In genomic region chr10:68331455-68332258, GRCh38 we compare ENCODE assay signal across 8 cellular contexts. TPM values are rescaled to one million over a fixed set of nuclear protein-coding genes. Genes with fewer than 3 reads are reported as not detected.
DNase-seq lines count a peak whose midpoint lies in the region; ATAC-seq and TF ChIP-seq lines count a peak whose summit lies in the region.

TSS of gene HNRNPH3 (plus strand) at chr10:68332064. CDS start at chr10:68337222, 5,158 bp downstream.

- peaks cover 0 to 16% (median 0%) of the 10 kb centered on the region in 11 experiments; a peak in 7 of 22 replicates for H3K9me3 ChIP-seq in BLaER1 treated with 17β-estradiol and CSF1 and Interleukin-3, amounts not matched to agents 10 nM and 100 nM (replicated peaks in 1 of 11)
- no peaks in the 10 kb centered on the region for H3K9me3 ChIP-seq in colonic mucosa

- H3K9ac ChIP-seq in BLaER1 treated with 17β-estradiol and CSF1 and Interleukin-3, amounts not matched to agents 10 nM and 100 nM: peak within 1 kb of the TSS; percentile 97 to 100 (median 99)
- peak within 1 kb of the TSS; percentile 93 to 97 for H3K9ac ChIP-seq in colonic mucosa (ENCODE audit: low read depth in 2 of 2, low read length in 2 of 2)

- DNase-seq in NCI-H526 (lab: John Stamatoyannopoulos, UW): peak; percentile 86 to 97
- peak; percentile 99 for DNase-seq in activated CD4-positive, alpha-beta T cell treated with anti-CD3 and anti-CD28 coated beads for 48 hours
- DNase-seq in colonic mucosa: peak; percentile 99
- DNase-seq in stimulated activated CD4-positive, alpha-beta T cell treated with anti-CD3 and anti-CD28 coated beads, Interleukin-1b, Interleukin-23, amount 100 ng/mL, for 24 hours (ENCODE audit: low read depth in 4 of 4, low spot score in 1 of 4): peak; percentile 95 to 99 (median 98)

- peak; percentile 72 for ATAC-seq in GM19328 (IDR thresholded peaks at IDR 0.05; ENCODE audit: unreplicated experiment)
- peak; percentile 67 for ATAC-seq in HG03469 (IDR thresholded peaks at IDR 0.05; ENCODE audit: unreplicated experiment)

- TF ChIP-seq CTCF in colonic mucosa (IDR thresholded peaks at IDR 0.05): no peak

- H3K4me3 ChIP-seq in BLaER1 treated with 17β-estradiol and CSF1 and Interleukin-3, amounts not matched to agents 10 nM and 100 nM: peak within 1 kb of the TSS; percentile 65 to 95 (median 89)
- peak within 1 kb of the TSS; percentile 77 for H3K4me3 ChIP-seq in colonic mucosa

- peaks cover 10 to 32% (median 18%) of the 10 kb centered on the region in 11 experiments; a peak in 18 of 22 replicates for H3K36me3 ChIP-seq in BLaER1 treated with 17β-estradiol and CSF1 and Interleukin-3, amounts not matched to agents 10 nM and 100 nM
- H3K36me3 ChIP-seq in colonic mucosa: no peaks in the 10 kb centered on the region

- H4K20me1 ChIP-seq in BLaER1 treated with 17β-estradiol and CSF1 and Interleukin-3, amounts not matched to agents 10 nM and 100 nM: peaks cover 38 to 42% (median 41%) of the 10 kb centered on the region in 11 experiments

- H3K4me2 ChIP-seq in BLaER1 treated with 17β-estradiol and CSF1 and Interleukin-3, amounts not matched to agents 10 nM and 100 nM: peak within 1 kb of the TSS; percentile 83 to 99 (median 92)

- no peaks in the 10 kb centered on the region for H3K27me3 ChIP-seq in BLaER1 treated with 17β-estradiol and CSF1 and Interleukin-3, amounts not matched to agents 10 nM and 100 nM
- H3K27me3 ChIP-seq in colonic mucosa (no peaks in the 10 kb centered on the region), layer of hippocampus (ENCODE audit: control insufficient read depth, insufficient read depth, low read length) (no peaks in the 10 kb centered on the region)

- intact Hi-C loops in colonic mucosa (cut with DNase I): no loop called here

- H3K4me1 ChIP-seq in BLaER1 treated with 17β-estradiol and CSF1 and Interleukin-3, amounts not matched to agents 10 nM and 100 nM: peaks cover 51 to 68% (median 59%) of the 10 kb centered on the region in 10 experiments
- H3K4me1 ChIP-seq in colonic mucosa: peaks cover 12% of the 10 kb centered on the region

- peak within 1 kb of the TSS; percentile 98 to 100 (median 99) for H3K27ac ChIP-seq in BLaER1 treated with 17β-estradiol and CSF1 and Interleukin-3, amounts not matched to agents 10 nM and 100 nM
- H3K27ac ChIP-seq in colonic mucosa (peak within 1 kb of the TSS; percentile 98), layer of hippocampus (ENCODE audit: low read depth, low read length) (peak within 1 kb of the TSS; percentile 99)

RNA-seq across cellular contexts. Expression of gene HNRNPH3, which starts in this region (rescaled TPM):
- total RNA-seq in colonic mucosa: 100 to 1,000 TPM in 1 of 2 donors, 10 to 100 TPM in 1; 74.4 to 130 TPM

Comparison
In these comparisons a context has a peak if more than half of its experiments do, and no peak if none do; other contexts are left out.
1. Peak in every context shown above with its lines: DNase-seq, ATAC-seq, H3K4me3 ChIP-seq and H3K27ac ChIP-seq.